28 cellular contexts compared by ENCODE assay signal in the genomic region with DNA sequence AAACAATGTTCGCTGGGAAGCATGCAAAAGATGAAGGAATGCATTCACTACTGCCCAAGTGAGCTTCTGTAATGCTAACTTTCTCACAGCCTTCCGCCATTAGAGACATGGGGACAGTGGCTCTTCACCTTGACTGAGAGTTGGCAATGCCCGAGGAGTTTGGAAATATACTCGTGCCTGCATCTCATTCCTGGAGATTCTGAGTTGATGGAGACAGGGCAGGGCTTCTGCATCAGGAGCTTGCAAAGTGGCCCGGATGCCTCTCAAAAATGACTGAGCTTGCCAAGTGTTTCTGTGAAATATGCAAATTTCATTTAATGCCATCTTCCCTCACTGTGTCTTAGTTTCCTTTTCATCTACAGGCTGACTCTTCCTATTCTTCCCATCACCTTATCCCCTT.
DNase-seq lines count a peak whose midpoint lies in the region; ATAC-seq, FAIRE-seq and TF ChIP-seq lines count a peak whose summit lies in the region.
"Had no signal": no experiment of that assay in that cellular context is flagged by ENCODE, and none has a peak within 500 bp of the region (broad histone marks: within the 10 kb centered on the region; RNA-seq: fewer than 3 reads in every experiment).

No MANE protein-coding gene starts in this region.

- intact Hi-C loops in endothelial cell of umbilical vein (cut with micrococcal nuclease): no loop called here

- dilution Hi-C loops in endothelial cell of umbilical vein (cut with MboI; ENCODE audit: extremely low pct_ligation_motif_present, low sequenced_read_pairs): no loop called here

- H3K9ac ChIP-seq in endothelial cell of umbilical vein (replicated peaks; ENCODE audit: extremely low read depth, insufficient read depth, low read length): no peak overlapping the region
- H3K9ac ChIP-seq: BLaER1, GM23248 had no signal

- no peaks in the 10 kb centered on the region for H3K9me3 ChIP-seq in endothelial cell of umbilical vein (replicated peaks; ENCODE audit: control insufficient read depth, insufficient read depth, low read length)
- H3K9me3 ChIP-seq: BLaER1, SJSA1 had no signal

- H3K36me3 Mint-ChIP-seq in activated naive CD4-positive, alpha-beta T cell treated with anti-CD3 and anti-CD28 coated beads, Interleukin-2, amount 10 ng/mL, durations not matched to agents 7 days and 5 days: no peaks in the 10 kb centered on the region
- H3K36me3 Mint-ChIP-seq in stimulated activated naive B cell treated with anti-CD40 and anti-IgM and Interleukin-4, amounts not matched to agents 10 μg/mL and 1 μg/mL and 100 μg/mL, for 72 hours: no peaks in the 10 kb centered on the region
- H3K36me3 Mint-ChIP-seq: CD4-positive, CD25-positive, alpha-beta regulatory T cell had no signal

- H3K27me3 Mint-ChIP-seq in activated naive CD4-positive, alpha-beta T cell treated with anti-CD3 and anti-CD28 coated beads, Interleukin-2, amount 10 ng/mL, durations not matched to agents 7 days and 5 days: no peaks in the 10 kb centered on the region
- H3K27me3 Mint-ChIP-seq in stimulated activated naive B cell treated with anti-CD40 and anti-IgM and Interleukin-4, amounts not matched to agents 10 μg/mL and 1 μg/mL and 100 μg/mL, for 72 hours: no peaks in the 10 kb centered on the region
- H3K27me3 Mint-ChIP-seq: CD4-positive, CD25-positive, alpha-beta regulatory T cell had no signal

- H3K9me3 Mint-ChIP-seq in activated naive CD4-positive, alpha-beta T cell treated with anti-CD3 and anti-CD28 coated beads, Interleukin-2, amount 10 ng/mL, durations not matched to agents 7 days and 5 days: peaks cover 2% of the 10 kb centered on the region
- H3K9me3 Mint-ChIP-seq in stimulated activated naive B cell treated with anti-CD40 and anti-IgM and Interleukin-4, amounts not matched to agents 10 μg/mL and 1 μg/mL and 100 μg/mL, for 72 hours: peaks cover 0 to 6% of the 10 kb centered on the region in 2 donors

- no peak for FAIRE-seq in endothelial cell of umbilical vein (lab: Jason Lieb, UNC)
- FAIRE-seq: GM12891, HTR-8/SVneo, K562 had no signal

- H3K27ac Mint-ChIP-seq in activated naive CD4-positive, alpha-beta T cell treated with anti-CD3 and anti-CD28 coated beads, Interleukin-2, amount 10 ng/mL, durations not matched to agents 7 days and 5 days: peak overlapping the region; percentile 13
- no peak overlapping the region for H3K27ac Mint-ChIP-seq in stimulated activated naive B cell treated with anti-CD40 and anti-IgM and Interleukin-4, amounts not matched to agents 10 μg/mL and 1 μg/mL and 100 μg/mL, for 72 hours
- H3K27ac Mint-ChIP-seq: CD4-positive, CD25-positive, alpha-beta regulatory T cell had no signal

- H2AFZ ChIP-seq in endothelial cell of umbilical vein (ENCODE audit: low read depth, low read length): peak overlapping the region; percentile 39
- H2AFZ ChIP-seq: GM23248, PC-9 had no signal

- H3K27ac ChIP-seq in endothelial cell of umbilical vein (ENCODE audit: insufficient read depth, low read depth, low read length): no peak overlapping the region
- H3K27ac ChIP-seq: BLaER1, GM23248, PC-9, SJSA1 had no signal

- no peaks in the 10 kb centered on the region for H3K27me3 ChIP-seq in endothelial cell of umbilical vein (ENCODE audit: control insufficient read depth in 2 of 2, insufficient read depth in 2 of 2, low read length in 2 of 2)
- H3K27me3 ChIP-seq: BLaER1, SJSA1 had no signal

- POLR2A ChIA-PET in endothelial cell of umbilical vein (lab: Charles Lee): no interaction called here

- CTCF ChIA-PET in activated naive CD4-positive, alpha-beta T cell treated with anti-CD3 and anti-CD28 coated beads, Interleukin-2, amount 10 ng/mL, durations not matched to agents 7 days and 5 days (lab: Charles Lee): no interaction called here
- CTCF ChIA-PET in endothelial cell of umbilical vein (lab: Charles Lee): interaction anchor here (1.1 kb wide), 1 partner anchor 20 kb away, joined by 3 read pairs; no protein-coding TSS in a partner anchor

- H3K4me3 Mint-ChIP-seq in activated naive CD4-positive, alpha-beta T cell treated with anti-CD3 and anti-CD28 coated beads, Interleukin-2, amount 10 ng/mL, durations not matched to agents 7 days and 5 days: no peak overlapping the region
- H3K4me3 Mint-ChIP-seq in stimulated activated naive B cell treated with anti-CD40 and anti-IgM and Interleukin-4, amounts not matched to agents 10 μg/mL and 1 μg/mL and 100 μg/mL, for 72 hours: no peak overlapping the region
- H3K4me3 Mint-ChIP-seq: CD4-positive, CD25-positive, alpha-beta regulatory T cell had no signal

- no peak for TF ChIP-seq CTCF in endothelial cell of umbilical vein (IDR thresholded peaks at IDR 0.05; ENCODE audit: extremely low read depth in 1 of 2, insufficient read depth in 1 of 2, low read depth in 1 of 2, low read length in 2 of 2)

- no peaks in the 10 kb centered on the region for H3K36me3 ChIP-seq in endothelial cell of umbilical vein (ENCODE audit: control insufficient read depth in 2 of 2, extremely low read depth in 1 of 2, insufficient read depth in 2 of 2, low read length in 2 of 2)
- H3K36me3 ChIP-seq: BLaER1, SJSA1 had no signal

- no peak for TF ChIP-seq POLR2A in endothelial cell of umbilical vein (IDR thresholded peaks at IDR 0.05; ENCODE audit: low read depth, low read length)

- H3K4me2 ChIP-seq in endothelial cell of umbilical vein (ENCODE audit: insufficient read depth, low read length): no peak overlapping the region
- H3K4me2 ChIP-seq: BLaER1, PC-9 had no signal

- H4K20me1 ChIP-seq in endothelial cell of umbilical vein (replicated peaks; ENCODE audit: control insufficient read depth, extremely low read depth, insufficient read depth, low read length): no peaks in the 10 kb centered on the region
- H4K20me1 ChIP-seq: BLaER1 had no signal

- H3K9me1 ChIP-seq in endothelial cell of umbilical vein (replicated peaks; ENCODE audit: control insufficient read depth, extremely low read depth, insufficient read depth, low read length): no peaks in the 10 kb centered on the region

- DNase-seq in activated naive CD4-positive, alpha-beta T cell treated with anti-CD3 and anti-CD28 coated beads, Interleukin-2, amount 10 ng/mL, durations not matched to agents 7 days and 5 days: no peak
- no peak for DNase-seq in activated naive CD4-positive, alpha-beta T cell treated with anti-CD3 and anti-CD28 coated beads, Interleukin-2, amount 50 U/mL, for 16 hours
- DNase-seq in NCI-H526 treated with DMSO at 0.1 percent for 48 hours (lab: John Stamatoyannopoulos, UW) (peak; percentile 60), endothelial cell of umbilical vein (ENCODE audit: low read depth, low spot score) (no peak), COLO829 (ENCODE audit: low spot score) (no peak), NOMO-1 (lab: John Stamatoyannopoulos, UW; ENCODE audit: unreplicated experiment in 2 of 2) (no peak), NCI-H2107 (lab: John Stamatoyannopoulos, UW) (no peak)
- DNase-seq in stimulated activated naive B cell treated with anti-CD40 and anti-IgM and Interleukin-4, amounts not matched to agents 10 μg/mL and 1 μg/mL and 100 μg/mL, for 72 hours: no peak
- DNase-seq: 8988T; CD4-positive, CD25-positive, alpha-beta regulatory T cell; DMS53; GM23248; H7; Kasumi-1; NCI-H1105 treated with DMSO at 0.1 percent for 48 hours; NCI-H146; NCI-H1930; NCI-H2227 treated with DMSO at 0.1 percent for 48 hours; NCI-H510A; NCI-H748 treated with DMSO at 0.1 percent for 48 hours; PC-9; Right ventricle myocardium superior; RPMI8226 had no signal

- no peaks in the 10 kb centered on the region for H3K79me2 ChIP-seq in endothelial cell of umbilical vein (ENCODE audit: control insufficient read depth, insufficient read depth, low read length)

- H3K4me1 Mint-ChIP-seq in activated naive CD4-positive, alpha-beta T cell treated with anti-CD3 and anti-CD28 coated beads, Interleukin-2, amount 10 ng/mL, durations not matched to agents 7 days and 5 days: peaks cover 4% of the 10 kb centered on the region
- no peaks in the 10 kb centered on the region for H3K4me1 Mint-ChIP-seq in stimulated activated naive B cell treated with anti-CD40 and anti-IgM and Interleukin-4, amounts not matched to agents 10 μg/mL and 1 μg/mL and 100 μg/mL, for 72 hours

- no peak overlapping the region for H3K4me3 ChIP-seq in endothelial cell of umbilical vein (replicated peaks in 1 of 3; ENCODE audit: insufficient read depth in 1 of 3, low read depth in 1 of 3, low read length in 3 of 3)
- H3K4me3 ChIP-seq: BLaER1, GM23248, K562, PC-9, SJSA1 had no signal

- ATAC-seq in stimulated activated naive B cell treated with anti-CD40 and anti-IgM and Interleukin-4, amounts not matched to agents 10 μg/mL and 1 μg/mL and 100 μg/mL, for 72 hours (replicated peaks): no peak
- ATAC-seq: K562 had no signal

- H3K4me1 ChIP-seq in endothelial cell of umbilical vein (ENCODE audit: control insufficient read depth, extremely low read depth, insufficient read depth, low read length): no peaks in the 10 kb centered on the region
- H3K4me1 ChIP-seq: BLaER1, SJSA1 had no signal

- BruUV-seq in endothelial cell of umbilical vein (replicated peaks; lab: Mats Ljungman, UMichigan): no TSS peak

TF ChIP-seq in endothelial cell of umbilical vein, 7 proteins besides CTCF, POLR2A, EP300 and RAD21:
- TF ChIP-seq, protein P1, sequence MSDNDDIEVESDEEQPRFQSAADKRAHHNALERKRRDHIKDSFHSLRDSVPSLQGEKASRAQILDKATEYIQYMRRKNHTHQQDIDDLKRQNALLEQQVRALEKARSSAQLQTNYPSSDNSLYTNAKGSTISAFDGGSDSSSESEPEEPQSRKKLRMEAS (IDR thresholded peaks at IDR 0.05; ENCODE audit: insufficient read depth, insufficient read length): no peak
- no peak for TF ChIP-seq FOS (IDR thresholded peaks at IDR 0.05; ENCODE audit: borderline replicate concordance, insufficient read depth, low read length)
- no peak for TF ChIP-seq JUN (IDR thresholded peaks at IDR 0.05; ENCODE audit: borderline replicate concordance, insufficient read depth, insufficient read length, low read depth)
- no peak for TF ChIP-seq MYC (IDR thresholded peaks at IDR 0.05; ENCODE audit: low read depth, low read length)
- TF ChIP-seq EZH2 (IDR thresholded peaks at IDR 0.05; ENCODE audit: borderline replicate concordance, low read depth, low read length, severe bottlenecking): no peak
- no peak for TF ChIP-seq POLR2AphosphoS5 (IDR thresholded peaks at IDR 0.05; ENCODE audit: insufficient read depth, low read depth, low read length)
